25 cellular contexts compared by ENCODE assay signal in genomic region chr17:17370711-17371110, GRCh38.
"Had no signal": no experiment of that assay in that cellular context is flagged by ENCODE, and none has a peak within 500 bp of the region (broad histone marks: within the 10 kb centered on the region; RNA-seq: fewer than 3 reads in every experiment).

No MANE protein-coding gene starts in this region.

- H3K27me3 ChIP-seq: adrenal gland, breast epithelium, MG63 had no signal

- H3K9me3 Mint-ChIP-seq: activated naive CD8-positive, alpha-beta T cell treated with anti-CD3 and anti-CD28 coated beads, Interleukin-2, amount 10 ng/mL, durations not matched to agents 7 days and 5 days; T-helper 1 cell treated with Interleukin-12 subunit alpha and Interleukin-12 subunit beta and Interleukin-4 antibody, amounts not matched to agents 30 μg/mL and 1 μg/mL, for 36 hours had no signal

- H3K4me1 ChIP-seq: adrenal gland, breast epithelium had no signal

- ATAC-seq: activated CD4-positive, CD25-positive, alpha-beta regulatory T cell treated with anti-CD3 and anti-CD28 coated beads, Interleukin-2, amount 50 U/mL, for 24 hours; activated CD8-positive, alpha-beta T cell treated with anti-CD3 and anti-CD28 coated beads, Interleukin-2, amount 10 ng/mL, durations not matched to agents 7 days and 5 days; Panc1 had no signal

- H3K9me3 ChIP-seq: adrenal gland, breast epithelium, MG63 had no signal

- DNase-seq: activated CD4-positive, alpha-beta T cell treated with anti-CD3 and anti-CD28 coated beads for 4 hours; activated CD8-positive, alpha-beta memory T cell treated with anti-CD3 and anti-CD28 coated beads, Interleukin-2, amount 50 U/mL, for 48 hours; activated CD8-positive, alpha-beta T cell treated with anti-CD3 and anti-CD28 coated beads, Interleukin-2, amount 10 ng/mL, durations not matched to agents 7 days and 5 days; activated naive CD4-positive, alpha-beta T cell treated with anti-CD3 and anti-CD28 coated beads, Interleukin-2, amount 50 U/mL, for 16 hours; activated naive CD8-positive, alpha-beta T cell treated with anti-CD3 and anti-CD28 coated beads, Interleukin-2, amount 10 ng/mL, durations not matched to agents 7 days and 5 days; activated T-cell treated with anti-CD3 and anti-CD28 coated beads, Interleukin-2, amount 50 U/mL, for 1 hour; adrenal gland; anterior cingulate cortex; caudate nucleus; MG63; MV-4-11; NCI-H1092 treated with DMSO at 0.1 percent for 48 hours; NCI-H1436; NCI-H1694 treated with DMSO at 0.1 percent for 48 hours; NCI-H2029 treated with DMSO at 0.1 percent for 48 hours; NCI-H345; NCI-H510A; NCI-H526 treated with DMSO at 0.1 percent for 48 hours; NCI-H82; RPMI8226; SHP77 had no signal

- H3K36me3 ChIP-seq: adrenal gland, breast epithelium, MG63 had no signal

- H3K27ac ChIP-seq: adrenal gland, breast epithelium had no signal

- H3K4me3 ChIP-seq: adrenal gland, breast epithelium, MG63 had no signal

- H3K27ac Mint-ChIP-seq: activated CD8-positive, alpha-beta T cell treated with anti-CD3 and anti-CD28 coated beads, Interleukin-2, amount 10 ng/mL, durations not matched to agents 7 days and 5 days; activated naive CD8-positive, alpha-beta T cell treated with anti-CD3 and anti-CD28 coated beads, Interleukin-2, amount 10 ng/mL, durations not matched to agents 7 days and 5 days; T-helper 1 cell treated with Interleukin-12 subunit alpha and Interleukin-12 subunit beta and Interleukin-4 antibody, amounts not matched to agents 30 μg/mL and 1 μg/mL, for 36 hours had no signal

- H3K4me3 Mint-ChIP-seq: activated CD8-positive, alpha-beta T cell treated with anti-CD3 and anti-CD28 coated beads, Interleukin-2, amount 10 ng/mL, durations not matched to agents 7 days and 5 days; activated naive CD8-positive, alpha-beta T cell treated with anti-CD3 and anti-CD28 coated beads, Interleukin-2, amount 10 ng/mL, durations not matched to agents 7 days and 5 days; T-helper 1 cell treated with Interleukin-12 subunit alpha and Interleukin-12 subunit beta and Interleukin-4 antibody, amounts not matched to agents 30 μg/mL and 1 μg/mL, for 36 hours had no signal

- H3K36me3 Mint-ChIP-seq: activated naive CD8-positive, alpha-beta T cell treated with anti-CD3 and anti-CD28 coated beads, Interleukin-2, amount 10 ng/mL, durations not matched to agents 7 days and 5 days had no signal

- H3K4me1 Mint-ChIP-seq: activated naive CD8-positive, alpha-beta T cell treated with anti-CD3 and anti-CD28 coated beads, Interleukin-2, amount 10 ng/mL, durations not matched to agents 7 days and 5 days had no signal
